Comparison of ENCODE assay signal across 14 cellular contexts in the genomic region with DNA sequence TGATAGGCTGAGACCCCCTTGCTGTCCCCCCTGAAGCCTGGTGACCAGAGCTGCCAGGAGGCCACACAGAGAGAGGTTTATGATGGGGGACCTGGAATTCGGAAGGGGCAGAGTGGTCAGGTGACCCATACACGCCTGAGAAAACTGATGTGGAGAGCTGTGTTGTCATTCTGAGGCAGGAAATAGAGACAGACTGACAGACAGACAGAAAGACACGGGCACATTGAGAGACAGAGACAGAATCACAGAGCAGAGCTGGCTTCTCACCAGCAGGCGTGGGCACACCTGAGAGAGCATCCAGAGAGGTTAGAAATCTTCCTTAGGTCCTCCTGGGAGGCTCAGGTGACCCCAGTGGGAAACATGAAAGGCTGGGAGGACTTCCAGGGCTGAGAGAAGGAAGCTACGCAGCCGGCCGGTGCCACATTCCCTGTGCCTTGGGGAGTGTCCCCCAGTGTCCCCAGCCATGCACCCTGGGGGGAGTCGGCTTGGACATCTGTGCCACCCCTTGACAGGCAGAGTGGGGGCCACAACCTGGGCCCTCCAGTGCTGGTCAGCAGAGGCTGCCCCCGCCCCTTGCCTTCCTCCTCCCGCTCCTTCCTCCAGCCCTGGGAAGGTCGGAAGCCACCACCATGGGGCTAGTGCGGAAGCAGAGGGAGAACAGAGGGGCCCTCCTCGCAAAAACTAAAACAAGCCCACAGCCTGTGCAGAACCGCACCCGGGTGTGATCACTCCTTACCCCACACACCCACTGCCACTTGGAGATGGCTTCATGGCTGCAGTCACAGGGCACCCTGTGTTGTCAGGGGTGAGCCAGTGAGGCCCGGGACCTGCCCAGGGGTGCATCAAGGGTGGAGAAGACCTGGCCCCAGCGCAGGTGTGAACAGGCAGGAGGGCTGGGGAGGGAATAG. TPM values are rescaled to one million over a fixed set of nuclear protein-coding genes. Genes with fewer than 3 reads are reported as not detected.
DNase-seq lines count a peak whose midpoint lies in the region; ATAC-seq and TF ChIP-seq lines count a peak whose summit lies in the region.
"Had no signal": no experiment of that assay in that cellular context is flagged by ENCODE, and none has a peak within 500 bp of the region (broad histone marks: within the 10 kb centered on the region; RNA-seq: fewer than 3 reads in every experiment).

No MANE protein-coding gene starts in this region.

- POLR2A ChIA-PET in HEK293T (lab: Yijun Ruan, JAX) = no interaction called here

- no peak for TF ChIP-seq CTCF in GM13976 (IDR thresholded peaks at IDR 0.05; ENCODE audit: borderline replicate concordance, control extremely low read depth, extremely low read depth, insufficient read depth, missing control alignments)

- ATAC-seq in sciatic nerve (no peak), HG02610 (IDR thresholded peaks at IDR 0.05; ENCODE audit: unreplicated experiment) (no peak), HG03460 (IDR thresholded peaks at IDR 0.05; ENCODE audit: unreplicated experiment) (no peak)
- ATAC-seq: body of pancreas; effector memory CD8-positive, alpha-beta T cell had no signal

- CTCF ChIA-PET in HEK293T (lab: Yijun Ruan, JAX) = interaction anchor here (1.0 kb wide), 1 partner anchor 145 kb away, joined by 4 read pairs; no protein-coding TSS in a partner anchor

- H3K36me3 Mint-ChIP-seq in IgD-negative memory B cell = no peaks in the 10 kb centered on the region
- H3K36me3 Mint-ChIP-seq: CD8-positive, alpha-beta memory T cell had no signal

- H3K4me3 Mint-ChIP-seq in IgD-negative memory B cell = peak overlapping the region in 1 of 4 donors; percentile 80
- H3K4me3 Mint-ChIP-seq: CD8-positive, alpha-beta memory T cell; effector memory CD8-positive, alpha-beta T cell had no signal

- in situ Hi-C loops in GM13976 (cut with MboI; ENCODE audit: low sequenced_read_pairs, unreplicated experiment) = loop anchor here (10.0 kb wide), 2 partner anchors 115 to 145 kb away; a partner anchor contains a TSS

- peaks cover 0 to 3% (median 0%) of the 10 kb centered on the region in 3 donors for H3K9me3 Mint-ChIP-seq in IgD-negative memory B cell
- H3K9me3 Mint-ChIP-seq: effector memory CD8-positive, alpha-beta T cell had no signal

- DNase-seq in GM13976 (ENCODE audit: low spot score) = peak; percentile 36
- DNase-seq in ecto neural progenitor cell (ENCODE audit: low spot score) = peak; percentile 29
- DNase-seq in sciatic nerve (ENCODE audit: low spot score) = peak; percentile 47
- no peak for DNase-seq in HEK293T (ENCODE audit: extremely low spot score)
- DNase-seq: effector memory CD8-positive, alpha-beta T cell; NCI-H1105 treated with DMSO at 0.1 percent for 48 hours; T1000 had no signal

- peak overlapping the region; percentile 17 to 98 (median 86) for H3K27ac Mint-ChIP-seq in IgD-negative memory B cell
- H3K27ac Mint-ChIP-seq: effector memory CD8-positive, alpha-beta T cell had no signal

- H3K27me3 Mint-ChIP-seq in IgD-negative memory B cell = peaks cover 2% of the 10 kb centered on the region

- peaks cover 41 to 45% (median 45%) of the 10 kb centered on the region in 3 donors for H3K4me1 Mint-ChIP-seq in IgD-negative memory B cell

- intact Hi-C loops in sciatic nerve (cut with DNase I) = loop anchor here (5.0 kb wide), 1 partner anchor 147 kb away; no protein-coding TSS in a partner anchor

TF ChIP-seq in HEK293T, 16 proteins besides CTCF, POLR2A, EP300 and RAD21:
- TF ChIP-seq ELF4 (IDR thresholded peaks at IDR 0.05) = no peak
- no peak for TF ChIP-seq BHLHE40 (IDR thresholded peaks at IDR 0.05; ENCODE audit: borderline replicate concordance)
- TF ChIP-seq HDGF (IDR thresholded peaks at IDR 0.05; ENCODE audit: borderline replicate concordance) = no peak
- no peak for TF ChIP-seq ZNF384 (IDR thresholded peaks at IDR 0.05)
- TF ChIP-seq SUZ12 (IDR thresholded peaks at IDR 0.05) = no peak
- TF ChIP-seq CTBP1 (IDR thresholded peaks at IDR 0.05; ENCODE audit: borderline replicate concordance) = no peak
- no peak for TF ChIP-seq TARDBP (IDR thresholded peaks at IDR 0.05)
- TF ChIP-seq FOXA1 (IDR thresholded peaks at IDR 0.05) = no peak
- no peak for TF ChIP-seq NFRKB (IDR thresholded peaks at IDR 0.05)
- no peak for TF ChIP-seq SP1 (IDR thresholded peaks at IDR 0.05)
- TF ChIP-seq FOXM1 (IDR thresholded peaks at IDR 0.05; ENCODE audit: borderline replicate concordance) = no peak

RNA-seq across cellular contexts. Expression of a gene that starts 2.2 kb away (rescaled TPM):
- 0.24 TPM for polyA plus RNA-seq in IgD-negative memory B cell
- not detected for total RNA-seq in sciatic nerve
- total RNA-seq: CD8-positive, alpha-beta memory T cell; thoracic aorta had no signal
- polyA plus RNA-seq: CD8-positive, alpha-beta memory T cell; neural cell had no signal

RNA-seq across cellular contexts. Expression of a gene that starts 8.4 kb away (rescaled TPM):
- polyA plus RNA-seq in IgD-negative memory B cell = not detected
- total RNA-seq in sciatic nerve = 0.76 TPM
- total RNA-seq: body of pancreas; CD8-positive, alpha-beta memory T cell; thoracic aorta had no signal
- polyA plus RNA-seq: CD8-positive, alpha-beta memory T cell; neural cell had no signal

RNA-seq across cellular contexts. Expression of a gene that starts 20.9 kb away (rescaled TPM):
- 494 TPM for polyA plus RNA-seq in IgD-negative memory B cell
- total RNA-seq in sciatic nerve = 23.8 TPM
- polyA plus RNA-seq: CD8-positive, alpha-beta memory T cell; neural cell had no signal

RNA-seq across cellular contexts. Expression of a gene that starts 21.0 kb away (rescaled TPM):
- not detected for polyA plus RNA-seq in IgD-negative memory B cell
- 0.58 TPM for total RNA-seq in sciatic nerve
- total RNA-seq: body of pancreas; CD8-positive, alpha-beta memory T cell; thoracic aorta had no signal
- polyA plus RNA-seq: CD8-positive, alpha-beta memory T cell; neural cell had no signal

RNA-seq across cellular contexts. Expression of a gene that starts 57.9 kb away (rescaled TPM):
- polyA plus RNA-seq in IgD-negative memory B cell = 0.25 TPM
- 82.2 TPM for total RNA-seq in sciatic nerve
- total RNA-seq: CD8-positive, alpha-beta memory T cell had no signal
- polyA plus RNA-seq: neural cell had no signal
